25 cellular contexts compared by ENCODE assay signal in the genomic region with DNA sequence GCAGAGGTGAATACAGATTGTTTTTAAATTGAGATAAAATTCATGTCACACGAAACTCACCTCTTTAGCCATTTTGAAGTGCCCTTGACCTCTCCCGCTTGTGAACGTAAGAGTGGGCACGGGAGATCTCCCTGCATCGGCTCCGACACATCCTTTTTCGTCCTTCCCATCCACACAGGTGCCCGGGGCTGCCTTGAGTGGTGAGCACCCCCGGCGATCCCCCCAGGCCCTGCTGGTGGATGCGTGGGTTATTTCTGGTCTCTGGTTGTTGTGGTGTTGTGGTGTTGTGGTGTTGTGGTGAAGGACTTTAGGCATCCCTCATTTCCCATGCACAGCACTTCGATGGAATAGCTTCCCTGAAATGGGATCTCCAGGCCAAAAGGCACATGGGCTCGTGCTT. TPM values are rescaled to one million over a fixed set of nuclear protein-coding genes. Genes with fewer than 3 reads are reported as not detected.
DNase-seq lines count a peak whose midpoint lies in the region; ATAC-seq and TF ChIP-seq lines count a peak whose summit lies in the region.
"Had no signal": no experiment of that assay in that cellular context is flagged by ENCODE, and none has a peak within 500 bp of the region (broad histone marks: within the 10 kb centered on the region; RNA-seq: fewer than 3 reads in every experiment).

No MANE protein-coding gene starts in this region.

- H3K4me1 Mint-ChIP-seq in activated naive CD4-positive, alpha-beta T cell treated with anti-CD3 and anti-CD28 coated beads, Interleukin-2, amount 10 ng/mL, durations not matched to agents 7 days and 5 days, result no peaks in the 10 kb centered on the region
- H3K4me1 Mint-ChIP-seq in endodermal cell, result no peaks in the 10 kb centered on the region

- no peaks in the 10 kb centered on the region for H3K27me3 Mint-ChIP-seq in activated naive CD4-positive, alpha-beta T cell treated with anti-CD3 and anti-CD28 coated beads, Interleukin-2, amount 10 ng/mL, durations not matched to agents 7 days and 5 days
- peaks cover 9% of the 10 kb centered on the region for H3K27me3 Mint-ChIP-seq in endodermal cell (ENCODE audit: insufficient read depth)

- H3K27ac Mint-ChIP-seq in activated naive CD4-positive, alpha-beta T cell treated with anti-CD3 and anti-CD28 coated beads, Interleukin-2, amount 10 ng/mL, durations not matched to agents 7 days and 5 days, result no peak overlapping the region
- H3K27ac Mint-ChIP-seq in endodermal cell, result no peak overlapping the region
- H3K27ac Mint-ChIP-seq: CD8-positive, alpha-beta T cell had no signal

- CTCF ChIA-PET in activated naive CD4-positive, alpha-beta T cell treated with anti-CD3 and anti-CD28 coated beads, Interleukin-2, amount 10 ng/mL, durations not matched to agents 7 days and 5 days (lab: Charles Lee), result no interaction called here

- H3K4me3 ChIP-seq in WERI-Rb-1 (ENCODE audit: low read depth, low read length), result no peak overlapping the region
- H3K4me3 ChIP-seq in endodermal cell (ENCODE audit: low read length), result no peak overlapping the region
- H3K4me3 ChIP-seq in spleen, result no peak overlapping the region
- H3K4me3 ChIP-seq in BE2C (ENCODE audit: low read depth, low read length), result no peak overlapping the region
- H3K4me3 ChIP-seq in left lung, result no peak overlapping the region

- H3K4me1 ChIP-seq in endodermal cell (ENCODE audit: control insufficient read depth, insufficient read depth, low read length) (no peaks in the 10 kb centered on the region), spleen (no peaks in the 10 kb centered on the region), BE2C (no peaks in the 10 kb centered on the region), left lung (no peaks in the 10 kb centered on the region)

- TF ChIP-seq POLR2A in spleen (IDR thresholded peaks at IDR 0.05), result no peak

- H3K27me3 ChIP-seq in WERI-Rb-1 (ENCODE audit: insufficient read depth, low read depth, severe bottlenecking) (no peaks in the 10 kb centered on the region), endodermal cell (ENCODE audit: control insufficient read depth, insufficient read depth, low read length, poor library complexity, severe bottlenecking) (no peaks in the 10 kb centered on the region), spleen (replicated peaks in 1 of 7) (peaks cover 0 to 29% (median 0%) of the 10 kb centered on the region in 7 donors), BE2C (no peaks in the 10 kb centered on the region), left lung (peaks cover 0 to 26% of the 10 kb centered on the region in 2 donors)

- H3K4me3 Mint-ChIP-seq in activated naive CD4-positive, alpha-beta T cell treated with anti-CD3 and anti-CD28 coated beads, Interleukin-2, amount 10 ng/mL, durations not matched to agents 7 days and 5 days, result no peak overlapping the region
- no peak overlapping the region for H3K4me3 Mint-ChIP-seq in endodermal cell
- H3K4me3 Mint-ChIP-seq: CD8-positive, alpha-beta T cell had no signal

- no peak for ATAC-seq in left lung
- ATAC-seq: CD8-positive, alpha-beta T cell; HCT116 had no signal

- no peak overlapping the region for H3K9ac ChIP-seq in endodermal cell (ENCODE audit: extremely low read depth, low read length, poor library complexity, severe bottlenecking)

- 70 to 84% methylated on average over 2 to 13 of the region's 13 CpGs for WGBS in endodermal cell (ENCODE audit: insufficient coverage in 1 of 2, insufficient read length in 1 of 2), 2 experiments
- 80 to 87% (median 81%) methylated on average over 10 to 13 of the region's 13 CpGs for WGBS in spleen, 5 donors

- peaks cover 25% of the 10 kb centered on the region for H3K9me3 Mint-ChIP-seq in activated naive CD4-positive, alpha-beta T cell treated with anti-CD3 and anti-CD28 coated beads, Interleukin-2, amount 10 ng/mL, durations not matched to agents 7 days and 5 days
- no peaks in the 10 kb centered on the region for H3K9me3 Mint-ChIP-seq in endodermal cell
- H3K9me3 Mint-ChIP-seq: CD8-positive, alpha-beta T cell had no signal

- H3K9me3 ChIP-seq in WERI-Rb-1 (ENCODE audit: severe bottlenecking) (no peaks in the 10 kb centered on the region), endodermal cell (ENCODE audit: control insufficient read depth, low read length) (no peaks in the 10 kb centered on the region), spleen (no peaks in the 10 kb centered on the region), BE2C (no peaks in the 10 kb centered on the region), left lung (no peaks in the 10 kb centered on the region)

- no peak overlapping the region for H3K27ac ChIP-seq in WERI-Rb-1
- H3K27ac ChIP-seq in endodermal cell (ENCODE audit: low read depth, low read length), result no peak overlapping the region
- H3K27ac ChIP-seq in spleen, result no peak overlapping the region
- H3K27ac ChIP-seq in left lung, result no peak overlapping the region
- H3K27ac ChIP-seq: RWPE1 had no signal

- intact Hi-C loops in spleen (cut with DNase I; ENCODE audit: low total_unique reads) (no loop called here), left lung (cut with DNase I) (no loop called here)

- no peak for TF ChIP-seq CTCF in WERI-Rb-1 (IDR thresholded peaks at IDR 0.05; ENCODE audit: low read depth, low read length)
- TF ChIP-seq CTCF in endodermal cell (conservative IDR thresholded peaks at IDR 0.05), result no peak
- no peak for TF ChIP-seq CTCF in spleen (IDR thresholded peaks at IDR 0.05 in 8 of 11, conservative IDR thresholded peaks at IDR 0.05 in 3 of 11)
- TF ChIP-seq CTCF in BE2C (IDR thresholded peaks at IDR 0.05; ENCODE audit: low read depth, low read length), result no peak
- TF ChIP-seq CTCF in left lung (IDR thresholded peaks at IDR 0.05), result no peak

- H3K36me3 ChIP-seq in WERI-Rb-1 (no peaks in the 10 kb centered on the region; the same call in 1 of the 2 replicates), endodermal cell (ENCODE audit: control insufficient read depth, insufficient read depth, low read length) (no peaks in the 10 kb centered on the region), spleen (no peaks in the 10 kb centered on the region), BE2C (no peaks in the 10 kb centered on the region), left lung (no peaks in the 10 kb centered on the region)

- peak; percentile 14 for DNase-seq in activated naive CD4-positive, alpha-beta T cell treated with anti-CD3 and anti-CD28 coated beads, Interleukin-2, amount 10 ng/mL, durations not matched to agents 7 days and 5 days
- no peak for DNase-seq in activated naive CD4-positive, alpha-beta T cell treated with Interleukin-2 at 50 U/mL for 16 hours
- peak; percentile 4 for DNase-seq in WERI-Rb-1
- DNase-seq in endodermal cell, result peak; percentile 22
- DNase-seq in spleen, result peak; percentile 59
- DNase-seq in BE2C, result no peak
- DNase-seq in left lung, result no peak
- no peak for DNase-seq in SKM-1 (lab: John Stamatoyannopoulos, UW; ENCODE audit: unreplicated experiment)
- DNase-seq: DMS153; GOT3; KG1; NCI-H1092 treated with DMSO at 0.1 percent for 48 hours; NCI-H1436 treated with DMSO at 0.1 percent for 48 hours; NCI-H1930; NCI-H2227 treated with DMSO at 0.1 percent for 48 hours; NCI-H510A; NCI-H748 treated with DMSO at 0.1 percent for 48 hours; NK-92 treated with Interleukin-12 subunit alpha and Interleukin-12 subunit beta, amount 100 ng/mL, for 24 hours; SHP77 treated with DMSO at 0.1 percent for 48 hours had no signal

- no peaks in the 10 kb centered on the region for H3K36me3 Mint-ChIP-seq in activated naive CD4-positive, alpha-beta T cell treated with anti-CD3 and anti-CD28 coated beads, Interleukin-2, amount 10 ng/mL, durations not matched to agents 7 days and 5 days
- H3K36me3 Mint-ChIP-seq in endodermal cell (ENCODE audit: low read depth), result no peaks in the 10 kb centered on the region
- H3K36me3 Mint-ChIP-seq: CD8-positive, alpha-beta T cell had no signal

RNA-seq across cellular contexts. Expression of gene PSAPL1, which starts 46.1 kb away (rescaled TPM):
- under 1 TPM; 0.13 to 0.24 TPM for total RNA-seq in endodermal cell
- not detected for polyA plus RNA-seq in endodermal cell (2013, experiment 1 of 2)
- polyA plus RNA-seq in endodermal cell (2013, experiment 2 of 2), result not detected
- total RNA-seq in spleen, result not detected
- polyA plus RNA-seq in spleen, result not detected
- not detected for polyA plus RNA-seq in BE2C (2012; ENCODE audit: insufficient read depth, insufficient read length, low read depth)
- under 1 TPM; 0.06 to 0.08 TPM for total RNA-seq in left lung
- total RNA-seq: A673; CD8-positive, alpha-beta T cell; G401 had no signal
- polyA plus RNA-seq: BJ had no signal

Comparison
In these comparisons a context has a peak if more than half of its experiments do, and no peak if none do; other contexts are left out.
1. DNase-seq: peak in activated naive CD4-positive, alpha-beta T cell treated with anti-CD3 and anti-CD28 coated beads, Interleukin-2, amount 10 ng/mL, durations not matched to agents 7 days and 5 days (single experiment), WERI-Rb-1 (single experiment), endodermal cell (single experiment) and spleen (single experiment); none in activated naive CD4-positive, alpha-beta T cell treated with Interleukin-2 at 50 U/mL for 16 hours (single experiment), BE2C (single experiment), left lung (0 of 2) and SKM-1 (single experiment).